4 cellular contexts compared by ENCODE assay signal in genomic region chr3:149883860-149884259, GRCh38.
DNase-seq lines count a peak whose midpoint lies in the region; ATAC-seq, FAIRE-seq and TF ChIP-seq lines count a peak whose summit lies in the region.
"Not testable (repeated sequence)": the region's sequence is repeated elsewhere in the genome, so short reads cannot be mapped to it uniquely, and the experiment has no call there.

No MANE protein-coding gene starts in this region.

- not testable (repeated sequence) for TF ChIP-seq POLR2A in K562 (conservative IDR thresholded peaks at IDR 0.05)

- peak overlapping the region; percentile 16 for H3K27ac Mint-ChIP-seq in central memory CD8-positive, alpha-beta T cell (ENCODE audit: low read depth)

- in situ Hi-C loops in K562 (cut with MboI), result not testable (repeated sequence)

- H4K20me1 ChIP-seq in K562 (replicated peaks; ENCODE audit: control insufficient read depth, insufficient read depth, low read length), result not testable (repeated sequence)

- not testable (repeated sequence) for H3K79me2 ChIP-seq in K562 (ENCODE audit: control insufficient read depth, insufficient read depth, low read length)

- H3K4me3 ChIP-seq in HEK293 (ENCODE audit: low read depth, low read length); K562: not testable (repeated sequence)

- WGBS in K562 (ENCODE audit: insufficient coverage, low coverage, missing lambda C conversion rate), result 22% methylated on average over 5 of the region's 5 CpGs

- not testable (repeated sequence) for H3K36me3 Mint-ChIP-seq in central memory CD8-positive, alpha-beta T cell (ENCODE audit: insufficient read depth)

- H3K27me3 Mint-ChIP-seq in central memory CD8-positive, alpha-beta T cell, result not testable (repeated sequence)

- FAIRE-seq in K562 (lab: Jason Lieb, UNC), result not testable (repeated sequence)

- not testable (repeated sequence) for H3K36me3 ChIP-seq in HEK293 (ENCODE audit: control insufficient read depth in 2 of 2, insufficient read depth in 1 of 2, low read length in 2 of 2); K562 (ENCODE audit: control insufficient read depth, insufficient read depth, low read length)

- BruUV-seq in K562 (replicated peaks; lab: Mats Ljungman, UMichigan), result not testable (repeated sequence)

- not testable (repeated sequence) for H3K4me1 ChIP-seq in HEK293 (ENCODE audit: control insufficient read depth, insufficient read depth, low read length); K562 (replicated peaks in 1 of 2; ENCODE audit: control insufficient read depth in 2 of 2, insufficient read depth in 2 of 2, low read length in 2 of 2)

- H3K9me1 ChIP-seq in K562 (ENCODE audit: control insufficient read depth, insufficient read depth, low read length), result not testable (repeated sequence)

- not testable (repeated sequence) for H3K9me3 ChIP-seq in HEK293 (ENCODE audit: control insufficient read depth, insufficient read depth, low read depth, low read length); K562 (replicated peaks; ENCODE audit: control insufficient read depth, insufficient read depth, low read depth, low read length)

- not testable (repeated sequence) for ATAC-seq in SK-N-SH treated with all-trans-retinoic acid at 6 μM for 48 hours; K562; central memory CD8-positive, alpha-beta T cell (replicated peaks; ENCODE audit: extremely low read depth, poor library complexity, severe bottlenecking)

- TF ChIP-seq CTCF in HEK293 (tag by site-specific recombination; IDR thresholded peaks at IDR 0.05); K562 (IDR thresholded peaks at IDR 0.05 in 2 of 3, conservative IDR thresholded peaks at IDR 0.05 in 1 of 3; ENCODE audit: insufficient read depth in 2 of 3, low read depth in 1 of 3, low read length in 3 of 3): not testable (repeated sequence)

- H3K4me1 Mint-ChIP-seq in central memory CD8-positive, alpha-beta T cell, result peaks cover 35% of the 10 kb centered on the region

- not testable (repeated sequence) for H3K9ac ChIP-seq in K562 (ENCODE audit: insufficient read depth in 1 of 2, low read depth in 2 of 2, low read length in 2 of 2)

- intact Hi-C loops in K562 (cut with micrococcal nuclease), result not testable (repeated sequence)

- H3K4me2 ChIP-seq in K562 (ENCODE audit: insufficient read depth, low read length), result not testable (repeated sequence)

- H3K27ac ChIP-seq in HEK293 (ENCODE audit: extremely low read depth, low read depth, low read length); K562 (ENCODE audit: extremely low read depth, low read depth, low read length): not testable (repeated sequence)

- TF ChIP-seq EP300 in K562 (IDR thresholded peaks at IDR 0.05; ENCODE audit: low read length), result not testable (repeated sequence)

- not testable (repeated sequence) for H3K4me3 Mint-ChIP-seq in central memory CD8-positive, alpha-beta T cell

- H3K9me3 Mint-ChIP-seq in central memory CD8-positive, alpha-beta T cell, result not testable (repeated sequence)

- POLR2A ChIA-PET in HEK293 (lab: Yijun Ruan, JAX); K562 (lab: Yijun Ruan, JAX): not testable (repeated sequence)

- not testable (repeated sequence) for H3K27me3 ChIP-seq in K562 (ENCODE audit: control insufficient read depth in 2 of 2, insufficient read depth in 2 of 2, low read length in 2 of 2)

- CTCF ChIA-PET in HEK293 (lab: Yijun Ruan, JAX), result interaction anchor here (1.2 kb wide), 1 partner anchor 53 kb away, joined by 3 read pairs; no protein-coding TSS in a partner anchor
- CTCF ChIA-PET in K562 (lab: Yijun Ruan, JAX; ENCODE audit: low intra/inter-chr PET ratio), result not testable (repeated sequence)

- H2AFZ ChIP-seq in K562 (ENCODE audit: low read depth, low read length), result not testable (repeated sequence)

- not testable (repeated sequence) for TF ChIP-seq RAD21 in K562 (CRISPR knock-in tag; conservative IDR thresholded peaks at IDR 0.05 in 1 of 2, IDR thresholded peaks at IDR 0.05 in 1 of 2)

- not testable (repeated sequence) for DNase-seq in K562 (ENCODE audit: extremely low read depth in 1 of 4, low spot score in 3 of 4); central memory CD8-positive, alpha-beta T cell (ENCODE audit: low spot score in 2 of 2)

TF ChIP-seq in HEK293, 187 proteins besides CTCF, POLR2A, EP300 and RAD21:
- TF ChIP-seq ZNF26 (tag by site-specific recombination; IDR thresholded peaks at IDR 0.05), result peak; percentile 45; the same call in 1 of the 2 replicates
- peak; percentile 61; the same call in 1 of the 2 replicates for TF ChIP-seq ZNF146 (tag by site-specific recombination; IDR thresholded peaks at IDR 0.05)

TF ChIP-seq in SK-N-SH treated with all-trans-retinoic acid at 6 μM for 48 hours, 23 proteins besides CTCF, POLR2A, EP300 and RAD21:
- TF ChIP-seq ZNF8 (CRISPR knock-in tag; IDR thresholded peaks at IDR 0.05), result peak; percentile 72

TF ChIP-seq in K562, 482 proteins besides CTCF, POLR2A, EP300 and RAD21:
- TF ChIP-seq ZNF146 (CRISPR knock-in tag; IDR thresholded peaks at IDR 0.05; ENCODE audit: unreplicated experiment), result peak; percentile 70
